In genomic region chr5:179314606-179315355, GRCh38 we compare ENCODE assay signal across 18 cellular contexts. TPM values are rescaled to one million over a fixed set of nuclear protein-coding genes. Genes with fewer than 3 reads are reported as not detected.
DNase-seq lines count a peak whose midpoint lies in the region; ATAC-seq and TF ChIP-seq lines count a peak whose summit lies in the region.
"Had no signal": no experiment of that assay in that cellular context is flagged by ENCODE, and none has a peak within 500 bp of the region (broad histone marks: within the 10 kb centered on the region; RNA-seq: fewer than 3 reads in every experiment).

No MANE protein-coding gene starts in this region.

- H4K8ac ChIP-seq in IMR-90 (ENCODE audit: low read depth in 2 of 2, low read length in 2 of 2) (peak overlapping the region; percentile 96 to 97), mesenchymal stem cell (ENCODE audit: low read length) (peak overlapping the region; percentile 15)

- peak overlapping the region; percentile 68; the same call in 1 of the 2 replicates for H3K56ac ChIP-seq in IMR-90 (ENCODE audit: extremely low read depth, insufficient read depth, low read length)

- WGBS in IMR-90 (ENCODE audit: extremely low coverage in 2 of 2, insufficient read length in 1 of 2), 2 experiments: 67% methylated on average over 1 of the region's 12 CpGs; no CpG with 5 or more reads in 1 of the 2 experiments
- WGBS in esophagus squamous epithelium, 2 donors: 77 to 82% methylated on average over 6 to 11 of the region's 12 CpGs
- 87% methylated on average over 12 of the region's 12 CpGs for WGBS in mesenchymal stem cell
- 74% methylated on average over 9 of the region's 12 CpGs for WGBS in suprapubic skin

- no peak for TF ChIP-seq EP300 in suprapubic skin (IDR thresholded peaks at IDR 0.05)

- H2AFZ ChIP-seq in IMR-90 (replicated peaks; ENCODE audit: low read length, poor library complexity) (peak overlapping the region; percentile 95), mesenchymal stem cell (ENCODE audit: low read depth, low read length) (no peak overlapping the region)

- peaks cover 15 to 73% of the 10 kb centered on the region in 2 experiments; a peak in 3 of 4 replicates for H3K79me1 ChIP-seq in IMR-90 (ENCODE audit: low read depth in 1 of 2, low read length in 2 of 2)
- no peaks in the 10 kb centered on the region for H3K79me1 ChIP-seq in mesenchymal stem cell (replicated peaks; ENCODE audit: low read length, poor library complexity, severe bottlenecking)

- peak overlapping the region; percentile 93 for H4K91ac ChIP-seq in IMR-90 (ENCODE audit: insufficient read depth, low read depth, low read length)
- no peak overlapping the region for H4K91ac ChIP-seq in mesenchymal stem cell (ENCODE audit: low read length)

- in situ Hi-C loops in IMR-90 (cut with MboI; ENCODE audit: low sequenced_read_pairs): no loop called here

- dilution Hi-C loops in IMR-90 (cut with HindIII; ENCODE audit: low sequenced_read_pairs, unreplicated experiment): no loop called here

- H3K9me3 ChIP-seq in IMR-90 (ENCODE audit: control insufficient read depth, insufficient read depth, low read length) (peaks cover 3% of the 10 kb centered on the region), esophagus squamous epithelium (no peaks in the 10 kb centered on the region), mesenchymal stem cell (ENCODE audit: control insufficient read depth, low read length) (no peaks in the 10 kb centered on the region), suprapubic skin (no peaks in the 10 kb centered on the region)

- POLR2A ChIA-PET in IMR-90 (lab: Charles Lee; ENCODE audit: unreplicated experiment): interaction anchor here (1.0 kb wide), 1 partner anchor 41 kb away, joined by 3 read pairs; no protein-coding TSS in a partner anchor

- peak overlapping the region; percentile 61 for H2BK5ac ChIP-seq in IMR-90 (ENCODE audit: low read depth, low read length, poor library complexity, severe bottlenecking)
- H2BK5ac ChIP-seq in mesenchymal stem cell (ENCODE audit: low read depth, low read length, poor library complexity, severe bottlenecking): no peak overlapping the region

- H3K27me3 ChIP-seq in IMR-90 (ENCODE audit: control insufficient read depth, insufficient read depth, low read length) (no peaks in the 10 kb centered on the region), esophagus squamous epithelium (no peaks in the 10 kb centered on the region), mesenchymal stem cell (ENCODE audit: control insufficient read depth in 1 of 2, insufficient read depth in 1 of 2, low read length in 2 of 2) (no peaks in the 10 kb centered on the region), suprapubic skin (no peaks in the 10 kb centered on the region)
- H3K27me3 ChIP-seq: BLaER1 treated with 17β-estradiol and CSF1 and Interleukin-3, amounts not matched to agents 10 nM and 100 nM had no signal

- no peak for DNase-seq in IMR-90
- DNase-seq in esophagus squamous epithelium (lab: John Stamatoyannopoulos, UW): no peak
- no peak for DNase-seq in mesenchymal stem cell
- peak; percentile 58 to 59 for DNase-seq in suprapubic skin (ENCODE audit: low spot score in 2 of 2)
- DNase-seq in MV-4-11 (lab: John Stamatoyannopoulos, UW): no peak
- no peak for DNase-seq in activated CD4-positive, alpha-beta T cell treated with anti-CD3 and anti-CD28 coated beads, Interleukin-2, amount 50 U/mL, for 1 hour
- DNase-seq in NCI-H774 (lab: John Stamatoyannopoulos, UW): no peak
- DNase-seq: activated CD4-positive, alpha-beta T cell treated with anti-CD3 and anti-CD28 coated beads for 1 hour; activated T-cell treated with anti-CD3 and anti-CD28 coated beads, Interleukin-2, amount 50 U/mL, for 1 hour; effector CD4-positive, alpha-beta T cell; NCI-H1436; OCI-M1; stimulated activated CD4-positive, alpha-beta T cell treated with anti-CD3 and anti-CD28 coated beads, Interleukin-12 subunit alpha, Interleukin-12 subunit beta, amount 100 ng/mL, for 4 hours; T-cell had no signal

- H3K27ac ChIP-seq in IMR-90 (ENCODE audit: insufficient read depth, low read length): peak overlapping the region; percentile 66
- H3K27ac ChIP-seq in esophagus squamous epithelium: peak overlapping the region in 3 of 4 donors; percentile 58 to 62 (median 62)
- no peak overlapping the region for H3K27ac ChIP-seq in mesenchymal stem cell (ENCODE audit: low read length, poor library complexity, severe bottlenecking)
- peak overlapping the region; percentile 67 for H3K27ac ChIP-seq in suprapubic skin
- H3K27ac ChIP-seq: BLaER1 treated with 17β-estradiol and CSF1 and Interleukin-3, amounts not matched to agents 10 nM and 100 nM had no signal

- H2BK12ac ChIP-seq in mesenchymal stem cell (ENCODE audit: low read length in 2 of 2): peak overlapping the region in 1 of 2 experiments; percentile 26

- no peak overlapping the region for H3K4me3 ChIP-seq in IMR-90 (ENCODE audit: insufficient read depth, low read depth, low read length)
- H3K4me3 ChIP-seq in esophagus squamous epithelium: peak overlapping the region in 1 of 4 donors; percentile 26
- peak overlapping the region in 1 of 2 experiments; percentile 53 for H3K4me3 ChIP-seq in mesenchymal stem cell (ENCODE audit: insufficient read depth in 1 of 2, low read depth in 1 of 2, low read length in 2 of 2)
- no peak overlapping the region for H3K4me3 ChIP-seq in suprapubic skin
- H3K4me3 ChIP-seq: BLaER1 treated with 17β-estradiol and CSF1 and Interleukin-3, amounts not matched to agents 10 nM and 100 nM; K562 had no signal

- peak overlapping the region; percentile 62; the same call in 1 of the 2 replicates for H2BK20ac ChIP-seq in IMR-90 (ENCODE audit: low read depth, low read length)

- intact Hi-C loops in IMR-90 (cut with micrococcal nuclease) (loop anchor here (1.0 kb wide), 1 partner anchor 49 kb away; no protein-coding TSS in a partner anchor), esophagus squamous epithelium (cut with DNase I) (no loop called here)

- peak overlapping the region; percentile 99 for H2AK9ac ChIP-seq in IMR-90 (replicated peaks; ENCODE audit: low read depth, low read length, poor library complexity)

- peak overlapping the region; percentile 97 for H3K4ac ChIP-seq in IMR-90 (ENCODE audit: low read depth, low read length)
- no peak overlapping the region for H3K4ac ChIP-seq in mesenchymal stem cell (ENCODE audit: low read depth in 1 of 2, low read length in 2 of 2)

- TF ChIP-seq CTCF in IMR-90 (conservative IDR thresholded peaks at IDR 0.05; ENCODE audit: low read depth, low read length) (no peak), esophagus squamous epithelium (IDR thresholded peaks at IDR 0.05) (no peak), suprapubic skin (IDR thresholded peaks at IDR 0.05) (no peak)

- H4K5ac ChIP-seq in IMR-90 (ENCODE audit: low read depth, low read length): peak overlapping the region; percentile 88

- H3K23ac ChIP-seq in IMR-90 (ENCODE audit: low read depth, low read length) (peak overlapping the region; percentile 86), mesenchymal stem cell (ENCODE audit: low read length in 2 of 2) (peak overlapping the region in 1 of 2 experiments; percentile 35)

- H3K4me2 ChIP-seq in IMR-90 (ENCODE audit: low read depth, low read length) (peak overlapping the region; percentile 27), mesenchymal stem cell (ENCODE audit: low read length, poor library complexity, severe bottlenecking) (no peak overlapping the region)
- H3K4me2 ChIP-seq: BLaER1 treated with 17β-estradiol and CSF1 and Interleukin-3, amounts not matched to agents 10 nM and 100 nM had no signal

- H3K18ac ChIP-seq in IMR-90 (ENCODE audit: low read depth, low read length): peak overlapping the region; percentile 58
- H3K18ac ChIP-seq in mesenchymal stem cell (ENCODE audit: low read depth in 1 of 2, low read length in 2 of 2): no peak overlapping the region

- peak overlapping the region; percentile 49 for H3K9ac ChIP-seq in IMR-90 (ENCODE audit: low read depth, low read length)
- H3K9ac ChIP-seq in mesenchymal stem cell (ENCODE audit: low read length): peak overlapping the region; percentile 91
- H3K9ac ChIP-seq: BLaER1 treated with 17β-estradiol and CSF1 and Interleukin-3, amounts not matched to agents 10 nM and 100 nM had no signal

- BruUV-seq in IMR-90 (replicated peaks; lab: Mats Ljungman, UMichigan): no TSS peak

- peaks cover 26% of the 10 kb centered on the region for H3K9me1 ChIP-seq in IMR-90 (ENCODE audit: insufficient read depth, low read length)

- H4K20me1 ChIP-seq in IMR-90 (ENCODE audit: insufficient read depth, low read length): peaks cover 10% of the 10 kb centered on the region

- peak overlapping the region; percentile 87 for H2BK120ac ChIP-seq in IMR-90 (ENCODE audit: low read depth, low read length)
- H2BK120ac ChIP-seq in mesenchymal stem cell (ENCODE audit: low read depth, low read length): no peak overlapping the region

- no peak for TF ChIP-seq POLR2A in IMR-90 (IDR thresholded peaks at IDR 0.05; ENCODE audit: low read depth, low read length)
- TF ChIP-seq POLR2A in esophagus squamous epithelium (IDR thresholded peaks at IDR 0.05): no peak
- no peak for TF ChIP-seq POLR2A in suprapubic skin (IDR thresholded peaks at IDR 0.05)

- H3K36me3 ChIP-seq in IMR-90 (ENCODE audit: control insufficient read depth, insufficient read depth, low read length) (no peaks in the 10 kb centered on the region; the same call in 1 of the 2 replicates), esophagus squamous epithelium (no peaks in the 10 kb centered on the region), mesenchymal stem cell (ENCODE audit: control insufficient read depth in 1 of 2, insufficient read depth in 2 of 2, low read depth in 1 of 2, low read length in 2 of 2) (no peaks in the 10 kb centered on the region), suprapubic skin (no peaks in the 10 kb centered on the region)
- H3K36me3 ChIP-seq: BLaER1 treated with 17β-estradiol and CSF1 and Interleukin-3, amounts not matched to agents 10 nM and 100 nM had no signal

- H3K4me1 ChIP-seq in IMR-90 (ENCODE audit: control insufficient read depth, insufficient read depth, low read length) (peaks cover 20% of the 10 kb centered on the region), esophagus squamous epithelium (peaks cover 0 to 30% (median 9%) of the 10 kb centered on the region in 3 donors), mesenchymal stem cell (ENCODE audit: control insufficient read depth, insufficient read depth, low read depth, low read length) (no peaks in the 10 kb centered on the region), suprapubic skin (peaks cover 25% of the 10 kb centered on the region)

- CTCF ChIA-PET in IMR-90 (lab: Yijun Ruan, JAX): interaction anchor here (1.0 to 1.1 kb wide), 2 partner anchors 10 to 102 kb away, joined by 3 read pairs; no protein-coding TSS in a partner anchor

- H3K14ac ChIP-seq in IMR-90 (replicated peaks; ENCODE audit: low read depth, low read length) (peak overlapping the region; percentile 88), mesenchymal stem cell (ENCODE audit: low read length in 2 of 2) (no peak overlapping the region)

- H2BK15ac ChIP-seq in IMR-90 (ENCODE audit: low read depth, low read length): peak overlapping the region; percentile 36; the same call in 1 of the 3 replicates
- H2BK15ac ChIP-seq in mesenchymal stem cell (ENCODE audit: low read depth, poor library complexity, severe bottlenecking): no peak overlapping the region

- ATAC-seq in IMR-90 (ENCODE audit: low read depth): no peak; the same call in 1 of the 2 replicates
- no peak for ATAC-seq in HG03025 (IDR thresholded peaks at IDR 0.05; ENCODE audit: low FRiP score, unreplicated experiment)
- ATAC-seq: K562, T-cell had no signal

- TF ChIP-seq RAD21 in IMR-90 (IDR thresholded peaks at IDR 0.05; ENCODE audit: low read length): no peak

- H2AK5ac ChIP-seq in IMR-90 (ENCODE audit: low read depth, low read length) (peak overlapping the region; percentile 95), mesenchymal stem cell (ENCODE audit: low read length, severe bottlenecking) (no peak overlapping the region)

RNA-seq across cellular contexts. Expression of gene ADAMTS2, which starts 30.5 kb away (rescaled TPM):
- total RNA-seq in IMR-90 (2012; rRNA removed): 18.3 and 19.0 TPM in 2 replicates
- polyA plus RNA-seq in IMR-90 (2012; rRNA removed): 58.8 and 68.2 TPM in 2 replicates
- polyA plus RNA-seq in IMR-90 (2012; cell fraction: cytosol; rRNA removed): 45.1 and 77.2 TPM in 2 replicates
- polyA plus RNA-seq in IMR-90 (2012; cell fraction: nucleus; rRNA removed; ENCODE audit: low replicate concordance): 77.0 and 118 TPM in 2 replicates
- 10 to 100 TPM in 1 of 4 donors, 1 to 10 TPM in 3; 1.3 to 10.3 (median 5.2) TPM for total RNA-seq in esophagus squamous epithelium
- polyA plus RNA-seq in mesenchymal stem cell (2013, experiment 1 of 2): 46.7 TPM
- 45.4 TPM for polyA plus RNA-seq in mesenchymal stem cell (2013, experiment 2 of 2)
- total RNA-seq in suprapubic skin: 1 to 10 TPM; 3.1 to 5.5 (median 4.3) TPM
- total RNA-seq: K562, NCI-H460 had no signal
- polyA plus RNA-seq: K562 had no signal

Comparison
In these comparisons a context has a peak if more than half of its experiments do, and no peak if none do; other contexts are left out.
1. DNase-seq: peak in suprapubic skin (2 of 2); none in IMR-90 (single experiment), esophagus squamous epithelium (single experiment), mesenchymal stem cell (single experiment), MV-4-11 (single experiment), activated CD4-positive, alpha-beta T cell treated with anti-CD3 and anti-CD28 coated beads, Interleukin-2, amount 50 U/mL, for 1 hour (single experiment) and NCI-H774 (single experiment).